In the genomic region with DNA sequence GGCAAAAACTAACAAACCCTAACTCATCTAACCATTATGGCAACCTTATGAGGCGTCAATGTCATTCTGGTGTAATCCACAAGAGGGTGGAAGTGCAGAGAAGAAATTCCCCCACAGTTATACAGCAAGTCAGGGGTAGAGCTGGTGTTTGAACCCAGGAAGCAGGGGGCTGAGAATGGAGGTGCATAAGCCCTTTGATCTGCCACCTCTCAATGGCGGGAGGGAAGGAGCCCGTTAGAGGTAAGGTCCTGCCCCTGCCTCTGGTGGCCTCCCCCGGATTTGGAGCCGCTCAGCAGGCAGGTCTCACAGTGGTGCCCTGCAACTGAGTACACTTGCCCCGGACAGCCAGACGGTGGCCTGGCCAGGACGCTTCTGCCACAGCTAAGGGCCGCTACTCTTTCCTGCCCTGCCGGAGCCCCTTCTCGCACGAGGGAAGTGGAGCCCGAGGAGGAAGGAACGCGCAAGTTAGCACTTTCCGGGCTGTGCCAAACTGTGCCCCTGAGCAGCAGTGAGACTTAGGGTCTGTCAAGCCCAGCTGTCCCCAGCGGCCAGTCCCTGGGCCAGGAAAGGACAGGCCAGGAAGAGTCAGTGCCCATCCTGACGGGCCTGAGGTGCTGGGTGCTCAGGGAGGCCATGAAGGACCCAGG, we compare ENCODE assay signal across 9 cellular contexts. TPM values are rescaled to one million over a fixed set of nuclear protein-coding genes. Genes with fewer than 3 reads are reported as not detected.
DNase-seq lines count a peak whose midpoint lies in the region; ATAC-seq, FAIRE-seq and TF ChIP-seq lines count a peak whose summit lies in the region.
"Had no signal": no experiment of that assay in that cellular context is flagged by ENCODE, and none has a peak within 500 bp of the region (broad histone marks: within the 10 kb centered on the region; RNA-seq: fewer than 3 reads in every experiment).

No MANE protein-coding gene starts in this region.

- peak overlapping the region; percentile 75 for H3K9ac ChIP-seq in endocrine pancreas (ENCODE audit: control insufficient read depth, insufficient read depth, low read length)

- peaks cover 31% of the 10 kb centered on the region for H3K27me3 ChIP-seq in PC-9 (ENCODE audit: insufficient read depth, low read depth)
- H3K27me3 ChIP-seq in endocrine pancreas (ENCODE audit: control insufficient read depth, insufficient read depth, low read length) = no peaks in the 10 kb centered on the region
- H3K27me3 ChIP-seq in ovary = no peaks in the 10 kb centered on the region

- H4K20me1 ChIP-seq in PC-9 (ENCODE audit: insufficient read depth) = no peaks in the 10 kb centered on the region

- H3K9me3 ChIP-seq in PC-9 (ENCODE audit: insufficient read depth, low read depth) (no peaks in the 10 kb centered on the region), endocrine pancreas (ENCODE audit: control insufficient read depth, low read length) (no peaks in the 10 kb centered on the region), ovary (no peaks in the 10 kb centered on the region)

- TF ChIP-seq POLR2A in GM12892 (IDR thresholded peaks at IDR 0.05; ENCODE audit: low read depth, low read length) (no peak), ovary (IDR thresholded peaks at IDR 0.05) (no peak)

- intact Hi-C loops in PC-9 (cut with micrococcal nuclease; ENCODE audit: unreplicated experiment) (loop anchor here (1.0 to 10.0 kb wide), 2 partner anchors 124 to 741 kb away; a partner anchor contains a TSS), ovary (cut with DNase I) (no loop called here)

- H3K4me3 ChIP-seq in PC-9 = no peak overlapping the region
- peak overlapping the region; percentile 41 for H3K4me3 ChIP-seq in endocrine pancreas (ENCODE audit: control insufficient read depth, insufficient read depth, low read length)
- no peak overlapping the region for H3K4me3 ChIP-seq in ovary

- H3K36me3 ChIP-seq in PC-9 (ENCODE audit: low read depth) (no peaks in the 10 kb centered on the region), endocrine pancreas (ENCODE audit: control insufficient read depth, insufficient read depth, low read length) (no peaks in the 10 kb centered on the region), ovary (no peaks in the 10 kb centered on the region)

- DNase-seq in GM12892 (ENCODE audit: insufficient read length) = no peak
- DNase-seq in PC-9 = no peak
- DNase-seq in ovary = peak in 1 of 5 donors; percentile 32
- no peak for DNase-seq in NCI-H2196 treated with DMSO at 0.1 percent for 48 hours (lab: John Stamatoyannopoulos, UW; ENCODE audit: unreplicated experiment)

- H3K9me2 ChIP-seq in PC-9 (ENCODE audit: insufficient read depth) = no peaks in the 10 kb centered on the region

- H2AFZ ChIP-seq in PC-9 = no peak overlapping the region

- BruUV-seq in PC-9 (replicated peaks; lab: Mats Ljungman, UMichigan) = no TSS peak

- POLR2A ChIA-PET in PC-9 (lab: Charles Lee; ENCODE audit: unreplicated experiment) = no interaction called here

- H3F3A ChIP-seq in PC-9 (ENCODE audit: insufficient read depth, low read depth) = no peaks in the 10 kb centered on the region

- peak; percentile 95 for FAIRE-seq in GM12892 (lab: Jason Lieb, UNC)

- H3K4me2 ChIP-seq in PC-9 = no peak overlapping the region

- H3K79me2 ChIP-seq in PC-9 (ENCODE audit: low read depth) = no peaks in the 10 kb centered on the region

- H3K27ac ChIP-seq in PC-9 (no peak overlapping the region), ovary (peak overlapping the region; percentile 32 to 47)

- H3K4me1 ChIP-seq in PC-9 (replicated peaks; ENCODE audit: insufficient read depth) = peaks cover 1% of the 10 kb centered on the region; the same call in 1 of the 2 replicates
- H3K4me1 ChIP-seq in endocrine pancreas (ENCODE audit: control insufficient read depth, insufficient read depth, low read length) = no peaks in the 10 kb centered on the region
- H3K4me1 ChIP-seq in ovary (ENCODE audit: insufficient read depth) = peaks cover 17% of the 10 kb centered on the region

- no peak for TF ChIP-seq EP300 in ovary (IDR thresholded peaks at IDR 0.05)

- 68 to 76% (median 74%) methylated on average over 18 of the region's 18 CpGs for WGBS in ovary, 3 donors

- CTCF ChIA-PET in PC-9 (lab: Charles Lee) = interaction anchor here (1.5 to 2.0 kb wide), 2 partner anchors 124 to 397 kb away, joined by 3 to 7 read pairs; no protein-coding TSS in a partner anchor

- TF ChIP-seq CTCF in PC-9 (conservative IDR thresholded peaks at IDR 0.05) (peak; percentile 40; the same call in 1 of the 2 replicates), ovary (IDR thresholded peaks at IDR 0.05) (peak in 1 of 3 donors; percentile 19)

- ATAC-seq in esophagus mucosa (no peak), HG03571 (IDR thresholded peaks at IDR 0.05; ENCODE audit: unreplicated experiment) (no peak), HG03108 (IDR thresholded peaks at IDR 0.05; ENCODE audit: unreplicated experiment) (no peak)

RNA-seq across cellular contexts. Expression of a gene that starts 1.1 kb away (rescaled TPM):
- 7.4 TPM for polyA plus RNA-seq in GM12892 (2012; ENCODE audit: missing spikeins)
- total RNA-seq in PC-9 (2021) (not detected in 2 replicates), ovary (10 to 100 TPM in 5 of 7 donors, 1 to 10 TPM in 2; 3.2 to 23.1 (median 14.7) TPM), esophagus mucosa (not detected)
- polyA plus RNA-seq in ovary = 1 to 10 TPM; 1.7 to 5.0 TPM
- total RNA-seq: NCI-H460 had no signal

RNA-seq across cellular contexts. Expression of a gene that starts 26.4 kb away (rescaled TPM):
- 0.36 TPM for polyA plus RNA-seq in GM12892 (2012; ENCODE audit: missing spikeins)
- total RNA-seq in PC-9 (2021) (not detected in 2 replicates), ovary (10 to 100 TPM in 5 of 7 donors, 1 to 10 TPM in 2; 2.3 to 16.5 (median 12.7) TPM), esophagus mucosa (not detected)
- 1 to 10 TPM in 1 of 2 donors, under 1 TPM in 1; 0.77 to 2.2 TPM for polyA plus RNA-seq in ovary
- total RNA-seq: NCI-H460 had no signal

RNA-seq across cellular contexts. Expression of a gene that starts 53.0 kb away (rescaled TPM):
- polyA plus RNA-seq in GM12892 (2012; ENCODE audit: missing spikeins) = 1.1 TPM
- total RNA-seq in PC-9 (2021) (0.20 and 0.48 TPM in 2 replicates), ovary (100 to 1,000 TPM; 119 to 322 (median 264) TPM), esophagus mucosa (1.6 TPM)
- 100 to 1,000 TPM; 256 to 445 TPM for polyA plus RNA-seq in ovary
- total RNA-seq: NCI-H460 had no signal

Comparison
In these comparisons a context has a peak if more than half of its experiments do, and no peak if none do; other contexts are left out.
1. RNA of a gene that starts 53.0 kb away (total RNA-seq): 119 to 322 TPM in ovary; 1.6 TPM in esophagus mucosa (single experiment) and 0.20 to 0.48 TPM in PC-9; every median in the first group is over 10 times any median in the second.